In genomic region chr4:73740353-73740778, GRCh38 we compare ENCODE assay signal across 1 cellular context.
TF ChIP-seq lines count a peak whose summit lies in the region.

TSS of gene CXCL8 (plus strand) at chr4:73740569. CDS start at chr4:73740659, 90 bp downstream.

TF ChIP-seq in K562, 482 proteins besides CTCF, POLR2A, EP300 and RAD21 (continued from another document and continues in another):
- TF ChIP-seq ZBTB40 (IDR thresholded peaks at IDR 0.05) (peak; percentile 38; the same call in 1 of the 2 replicates), ZBTB40 (CRISPR knock-in tag; IDR thresholded peaks at IDR 0.05) (no peak), CHCHD3 (CRISPR knock-in tag; IDR thresholded peaks at IDR 0.05) (no peak), LEF1 (IDR thresholded peaks at IDR 0.05) (peak; percentile 80), CXXC5 (CRISPR knock-in tag; IDR thresholded peaks at IDR 0.05) (no peak), ATF7 (IDR thresholded peaks at IDR 0.05) (peak; percentile 69; the same call in 1 of the 2 replicates), POU5F1 (IDR thresholded peaks at IDR 0.05; ENCODE audit: borderline replicate concordance, low read depth, low read length, partially characterized antibody) (no peak), ZNF780A (CRISPR knock-in tag; IDR thresholded peaks at IDR 0.05) (no peak), TEAD4 (IDR thresholded peaks at IDR 0.05; ENCODE audit: low read length) (peak; percentile 43; the same call in 1 of the 2 replicates), TEAD4 (CRISPR knock-in tag; IDR thresholded peaks at IDR 0.05; ENCODE audit: borderline replicate concordance) (no peak), ZNF609 (CRISPR knock-in tag; IDR thresholded peaks at IDR 0.05; ENCODE audit: borderline replicate concordance) (no peak), PPARD (CRISPR knock-in tag; IDR thresholded peaks at IDR 0.05) (no peak), CEBPB (tag; IDR thresholded peaks at IDR 0.05) (0 out of 2 replicates have a peak, but pooled peaks have one; percentile 15), ZNF197 (CRISPR knock-in tag; IDR thresholded peaks at IDR 0.05; ENCODE audit: low read depth) (no peak), TAF9B (IDR thresholded peaks at IDR 0.05; ENCODE audit: partially characterized antibody) (no peak), BACH1 (tag; IDR thresholded peaks at IDR 0.05) (peak; percentile 23; the same call in 1 of the 2 replicates), ZBTB5 (IDR thresholded peaks at IDR 0.05) (no peak), ZNF217 (CRISPR knock-in tag; IDR thresholded peaks at IDR 0.05) (no peak), JUND (IDR thresholded peaks at IDR 0.05; ENCODE audit: borderline replicate concordance, low read depth, low read length) (peak; percentile 73), JUND (tag; IDR thresholded peaks at IDR 0.05; ENCODE audit: borderline replicate concordance, low read depth, low read length) (peak; percentile 72; the same call in 2 of the 3 replicates), RFX5 (IDR thresholded peaks at IDR 0.05; ENCODE audit: low read depth, low read length) (no peak), ZNF311 (CRISPR knock-in tag; IDR thresholded peaks at IDR 0.05) (no peak), MLLT1 (IDR thresholded peaks at IDR 0.05) (peak; percentile 89), FOSL1 (tag; conservative IDR thresholded peaks at IDR 0.05) (peak; percentile 72), KLF1 (tag; IDR thresholded peaks at IDR 0.05) (no peak), HSF4 (CRISPR knock-in tag; IDR thresholded peaks at IDR 0.05; ENCODE audit: borderline replicate concordance) (no peak), ARID1B (IDR thresholded peaks at IDR 0.05) (peak; percentile 56; the same call in 1 of the 2 replicates), FUS (optimal IDR thresholded peaks at IDR 0.05; ENCODE audit: low read depth, low read length) (no peak), PCBP2 (IDR thresholded peaks at IDR 0.05; ENCODE audit: low read depth, low read length, poor library complexity, severe bottlenecking) (no peak), NFE2 (IDR thresholded peaks at IDR 0.05; ENCODE audit: low read depth) (peak; percentile 61; the same call in 1 of the 2 replicates), ZEB2 (IDR thresholded peaks at IDR 0.05) (peak; percentile 45; the same call in 1 of the 2 replicates), ADNP (tag; IDR thresholded peaks at IDR 0.05) (no peak), PML (IDR thresholded peaks at IDR 0.05; ENCODE audit: low read length) (no peak), ETV5 (CRISPR knock-in tag; IDR thresholded peaks at IDR 0.05; ENCODE audit: low read depth) (peak; percentile 91), STAG1 (CRISPR knock-in tag; IDR thresholded peaks at IDR 0.05; ENCODE audit: borderline replicate concordance) (no peak), E2F5 (CRISPR knock-in tag; IDR thresholded peaks at IDR 0.05) (no peak), CREB1 (IDR thresholded peaks at IDR 0.05) (no peak), CREB1 (CRISPR knock-in tag; IDR thresholded peaks at IDR 0.05) (no peak), AFF4 (CRISPR knock-in tag; IDR thresholded peaks at IDR 0.05) (0 out of 2 replicates have a peak, but pooled peaks have one; percentile 23), SMARCE1 (IDR thresholded peaks at IDR 0.05) (peak; percentile 52; the same call in 1 of the 2 replicates), MAFG (tag; conservative IDR thresholded peaks at IDR 0.05) (peak; percentile 43), CGGBP1 (CRISPR knock-in tag; IDR thresholded peaks at IDR 0.05) (no peak), ZNF766 (CRISPR knock-in tag; conservative IDR thresholded peaks at IDR 0.05) (0 out of 2 replicates have a peak, but pooled peaks have one; percentile 48)
